In the genomic region with DNA sequence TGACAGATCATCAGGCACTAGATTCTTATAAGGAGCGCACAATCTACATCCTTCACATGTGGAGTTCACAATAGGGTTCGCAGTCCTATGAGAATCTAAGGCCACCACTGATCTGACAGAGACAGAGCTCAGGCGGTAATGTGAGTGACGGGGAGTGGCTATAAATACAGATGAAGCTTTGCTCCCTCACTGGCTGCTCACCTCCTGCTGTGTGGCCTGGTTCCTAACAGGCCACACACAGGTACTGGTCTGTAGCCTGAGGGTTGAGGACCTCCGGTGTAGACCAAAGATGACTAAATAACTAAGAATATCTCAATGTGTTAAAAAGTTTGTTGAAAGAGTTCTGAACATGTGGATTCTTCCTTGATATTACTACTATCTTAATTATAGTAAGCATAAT, we compare ENCODE assay signal across 9 cellular contexts. TPM values are rescaled to one million over a fixed set of nuclear protein-coding genes. Genes with fewer than 3 reads are reported as not detected.
"Had no signal": no experiment of that assay in that cellular context is flagged by ENCODE, and none has a peak within 500 bp of the region (broad histone marks: within the 10 kb centered on the region; RNA-seq: fewer than 3 reads in every experiment).

No MANE protein-coding gene starts in this region.

- H3K27ac Mint-ChIP-seq: GM23338, H9, IgD-negative memory B cell had no signal

- ATAC-seq: GM23338, HepG2 had no signal

- H3K27me3 Mint-ChIP-seq: IgD-negative memory B cell had no signal

- DNase-seq: H9, HCEC 1CT, KBM-7 had no signal

- H3K4me3 ChIP-seq: GM23338 had no signal

- H3K4me1 Mint-ChIP-seq: GM23338 had no signal

- H3K9me3 Mint-ChIP-seq: GM23338, H9, IgD-negative memory B cell had no signal

- H3K27ac ChIP-seq: HL-60 had no signal

- H3K4me3 Mint-ChIP-seq: GM23338, H9, IgD-negative memory B cell had no signal

RNA-seq across cellular contexts. Expression of gene ADAM30, which starts 56.2 kb away (rescaled TPM):
- total RNA-seq: GM23338, H1, H9, HepG2, HT1080 had no signal
